14 cellular contexts compared by ENCODE assay signal in genomic region chr6:132404736-132405135, GRCh38. TPM values are rescaled to one million over a fixed set of nuclear protein-coding genes. Genes with fewer than 3 reads are reported as not detected.
DNase-seq lines count a peak whose midpoint lies in the region; ATAC-seq and FAIRE-seq lines count a peak whose summit lies in the region.
"Had no signal": no experiment of that assay in that cellular context is flagged by ENCODE, and none has a peak within 500 bp of the region (broad histone marks: within the 10 kb centered on the region; RNA-seq: fewer than 3 reads in every experiment).

No MANE protein-coding gene starts in this region.

- H3K4me2 ChIP-seq in GM23248 (ENCODE audit: unreplicated experiment) = peak overlapping the region; percentile 66

- 51 to 54% methylated on average over 3 of the region's 3 CpGs for WGBS in GM23248 (ENCODE audit: low coverage in 1 of 2, low lambda C conversion rate in 2 of 2, missing lambda C conversion rate in 2 of 2), 2 experiments
- WGBS in small intestine, 3 donors = 32 to 37% (median 34%) methylated on average over 3 of the region's 3 CpGs

- H3K4me3 ChIP-seq in GM23248 (peak overlapping the region; percentile 27), small intestine (ENCODE audit: low read depth in 1 of 2, low read length in 2 of 2) (no peak overlapping the region)
- H3K4me3 ChIP-seq: left lung had no signal

- ATAC-seq in GM18861 (IDR thresholded peaks at IDR 0.05; ENCODE audit: unreplicated experiment) = peak; percentile 14
- ATAC-seq: left lung had no signal

- H3K9me3 ChIP-seq in GM23248 (ENCODE audit: low read depth) (no peaks in the 10 kb centered on the region), small intestine (ENCODE audit: control insufficient read depth, low read depth) (no peaks in the 10 kb centered on the region)
- H3K9me3 ChIP-seq: left lung had no signal

- H3K9me2 ChIP-seq in GM23248 (ENCODE audit: insufficient read depth) = no peaks in the 10 kb centered on the region

- H3K4me1 ChIP-seq in GM23248 (ENCODE audit: insufficient read depth) (peaks cover 43% of the 10 kb centered on the region), small intestine (ENCODE audit: control insufficient read depth in 2 of 2, insufficient read depth in 1 of 2, low read depth in 1 of 2, low read length in 1 of 2) (no peaks in the 10 kb centered on the region)

- peak overlapping the region; percentile 57 for H3K9ac ChIP-seq in GM23248

- peak; percentile 60 for DNase-seq in GM23248
- peak; percentile 14 for DNase-seq in HT1080 (ENCODE audit: low read depth)
- DNase-seq in kidney tubule cell (ENCODE audit: low spot score) = peak; percentile 65
- no peak for DNase-seq in NCI-H510A treated with DMSO at 0.1 percent for 48 hours (lab: John Stamatoyannopoulos, UW)
- no peak for DNase-seq in urothelium cell line (ENCODE audit: low spot score)
- DNase-seq in small intestine = no peak
- DNase-seq: left lung; NCI-H1105; NCI-H526; stimulated activated CD4-positive, alpha-beta T cell treated with anti-CD3 and anti-CD28 coated beads, Interleukin-2, amount 100 ng/mL, for 24 hours; stimulated activated naive CD4-positive, alpha-beta T cell had no signal

- peaks cover 48% of the 10 kb centered on the region for H3F3A ChIP-seq in GM23248 (ENCODE audit: insufficient read depth)

- no peaks in the 10 kb centered on the region for H4K20me1 ChIP-seq in GM23248 (ENCODE audit: insufficient read depth)

- in situ Hi-C loops in GM23248 (cut with MboI) = no loop called here

- FAIRE-seq in urothelium cell line (lab: Jason Lieb, UNC) = no peak
- FAIRE-seq in small intestine (lab: Jason Lieb, UNC) = no peak
- FAIRE-seq: colon, H54 had no signal

- no peaks in the 10 kb centered on the region for H3K36me3 ChIP-seq in GM23248 (ENCODE audit: low read depth)
- H3K36me3 ChIP-seq in small intestine (ENCODE audit: control insufficient read depth in 2 of 2, insufficient read depth in 2 of 2, low read length in 2 of 2) = no peaks in the 10 kb centered on the region
- H3K36me3 ChIP-seq: left lung had no signal

- H3K27me3 ChIP-seq in GM23248 (replicated peaks; ENCODE audit: insufficient read depth) (no peaks in the 10 kb centered on the region), small intestine (ENCODE audit: control insufficient read depth in 2 of 2, insufficient read depth in 2 of 2, low read length in 2 of 2) (peaks cover 0 to 5% of the 10 kb centered on the region in 2 donors)

- H3K27ac ChIP-seq in GM23248 (peak overlapping the region; percentile 83), small intestine (ENCODE audit: low read depth in 1 of 2, low read length in 1 of 2) (no peak overlapping the region)
- H3K27ac ChIP-seq: left lung had no signal

- H3K79me2 ChIP-seq in GM23248 (ENCODE audit: insufficient read depth) = peaks cover 61% of the 10 kb centered on the region

- H2AFZ ChIP-seq in GM23248 = no peak overlapping the region

RNA-seq across cellular contexts. Expression of gene MOXD1, which starts 3.5 kb away (rescaled TPM):
- 522 and 528 TPM in 2 replicates for total RNA-seq in GM23248 (2014; rRNA removed; shearing (Covaris generic))
- 557 and 564 TPM in 2 replicates for polyA plus RNA-seq in GM23248 (2016; fragmentation: Nextera tagmentation; extraction: Ambion mirVana)
- total RNA-seq in HT1080 (2014; rRNA removed; shearing (Covaris generic)) = 4.0 and 6.1 TPM in 2 replicates
- 5.8 and 7.4 TPM in 2 replicates for polyA plus RNA-seq in HT1080 (2015; cell fraction: cytosol; rRNA removed)
- polyA plus RNA-seq in HT1080 (2015; cell fraction: nucleus; rRNA removed) = 10.3 and 10.6 TPM in 2 replicates
- polyA plus RNA-seq in small intestine = 1 to 10 TPM in 2 of 3 donors, under 1 TPM in 1; 0.45 to 2.5 (median 1.9) TPM

Comparison
In these comparisons a context has a peak if more than half of its experiments do, and no peak if none do; other contexts are left out.
1. DNase-seq: peak in GM23248 (single experiment), HT1080 (single experiment) and kidney tubule cell (single experiment); none in NCI-H510A treated with DMSO at 0.1 percent for 48 hours (single experiment), urothelium cell line (single experiment) and small intestine (single experiment).
2. RNA of gene MOXD1, which starts 3.5 kb away (total RNA-seq): 522 to 528 TPM in GM23248; 4.0 to 6.1 TPM in HT1080; every median in the first group is over 10 times any median in the second.